Comparison of ENCODE assay signal across 14 cellular contexts in the genomic region with DNA sequence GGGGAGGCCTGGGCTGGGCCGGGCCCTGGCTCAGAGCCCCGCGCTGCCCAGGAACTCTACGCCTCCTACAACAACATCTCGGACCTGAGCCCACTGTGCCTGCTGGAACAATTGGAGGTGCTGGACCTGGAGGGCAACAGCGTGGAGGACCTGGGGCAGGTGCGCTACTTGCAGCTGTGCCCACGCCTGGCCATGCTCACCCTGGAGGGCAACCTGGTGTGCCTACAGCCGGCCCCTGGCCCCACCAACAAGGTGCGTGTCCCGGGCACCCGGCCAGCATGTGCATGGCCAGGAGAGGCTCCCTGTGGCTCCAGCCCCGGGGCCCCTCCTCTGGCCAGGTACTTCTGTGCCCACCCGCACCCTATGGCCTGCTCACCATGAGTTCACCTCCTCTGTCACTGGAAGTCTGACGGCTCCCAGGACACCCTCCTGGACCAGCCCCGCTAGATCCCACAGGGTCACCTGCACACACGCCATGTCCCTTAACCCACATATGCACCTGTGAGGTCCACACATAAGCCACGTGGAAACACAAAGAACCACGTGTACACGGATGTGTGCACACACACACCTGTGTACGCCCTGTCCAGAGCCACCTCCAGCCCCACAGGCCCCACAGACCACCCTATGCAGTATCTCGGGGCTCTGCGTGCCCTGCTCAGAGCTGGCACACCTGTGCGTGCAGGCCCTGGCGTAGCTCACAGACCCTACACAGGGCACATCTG. TPM values are rescaled to one million over a fixed set of nuclear protein-coding genes. Genes with fewer than 3 reads are reported as not detected.
DNase-seq lines count a peak whose midpoint lies in the region; ATAC-seq, FAIRE-seq and TF ChIP-seq lines count a peak whose summit lies in the region.
"Had no signal": no experiment of that assay in that cellular context is flagged by ENCODE, and none has a peak within 500 bp of the region (broad histone marks: within the 10 kb centered on the region; RNA-seq: fewer than 3 reads in every experiment).

No MANE protein-coding gene starts in this region.

- H4K20me1 ChIP-seq in H1 (replicated peaks in 1 of 2; ENCODE audit: control insufficient read depth in 1 of 2, insufficient read depth in 2 of 2, low read length in 2 of 2) = no peaks in the 10 kb centered on the region
- no peaks in the 10 kb centered on the region for H4K20me1 ChIP-seq in neural progenitor cell (ENCODE audit: low read depth)
- H4K20me1 ChIP-seq: BLaER1 had no signal

- WGBS in H1 (ENCODE audit: extremely low coverage in 1 of 2, insufficient coverage in 1 of 2, insufficient read length in 1 of 2, insufficient replicate concordance in 2 of 2, low coverage in 1 of 2, low lambda C conversion rate in 2 of 2, missing lambda C conversion rate in 1 of 2), 2 experiments = 93% methylated on average over 24 of the region's 25 CpGs; no CpG with 5 or more reads in 1 of the 2 experiments

- no peak overlapping the region for H2AK5ac ChIP-seq in H1 (ENCODE audit: low read depth, low read length)

- TF ChIP-seq POLR2A in H1 (IDR thresholded peaks at IDR 0.05; ENCODE audit: control extremely low read depth in 1 of 2, low read depth in 2 of 2, low read length in 2 of 2) = no peak

- no peaks in the 10 kb centered on the region for H3K4me1 Mint-ChIP-seq in activated naive CD8-positive, alpha-beta T cell treated with anti-CD3 and anti-CD28 coated beads, Interleukin-2, amount 10 ng/mL, durations not matched to agents 7 days and 5 days
- no peaks in the 10 kb centered on the region for H3K4me1 Mint-ChIP-seq in activated naive CD8-positive, alpha-beta T cell treated with anti-CD3 and anti-CD28 coated beads, Interleukin-2, amount 50 U/mL, for 24 hours
- peaks cover 13% of the 10 kb centered on the region for H3K4me1 Mint-ChIP-seq in neural progenitor cell
- H3K4me1 Mint-ChIP-seq: CD14-positive monocyte had no signal

- peak; percentile 26 for DNase-seq in activated naive CD8-positive, alpha-beta T cell treated with anti-CD3 and anti-CD28 coated beads, Interleukin-2, amount 10 ng/mL, durations not matched to agents 7 days and 5 days
- no peak for DNase-seq in activated naive CD8-positive, alpha-beta T cell treated with anti-CD3 and anti-CD28 coated beads, Interleukin-2, amount 50 U/mL, for 24 hours
- no peak for DNase-seq in H1 (ENCODE audit: low read depth in 1 of 2, low spot score in 2 of 2)
- no peak for DNase-seq in neural progenitor cell (ENCODE audit: low spot score)
- DNase-seq in 8988T = no peak
- DNase-seq in DMS 273 (lab: John Stamatoyannopoulos, UW; ENCODE audit: unreplicated experiment) = no peak
- DNase-seq: DMS79 treated with DMSO at 0.1 percent for 48 hours, GF-D8 had no signal

- peak overlapping the region; percentile 68 for H4K8ac ChIP-seq in H1 (ENCODE audit: extremely low read depth, insufficient read depth, low read length)

- H3K27me3 Mint-ChIP-seq in activated naive CD8-positive, alpha-beta T cell treated with anti-CD3 and anti-CD28 coated beads, Interleukin-2, amount 10 ng/mL, durations not matched to agents 7 days and 5 days = no peaks in the 10 kb centered on the region
- no peaks in the 10 kb centered on the region for H3K27me3 Mint-ChIP-seq in activated naive CD8-positive, alpha-beta T cell treated with anti-CD3 and anti-CD28 coated beads, Interleukin-2, amount 50 U/mL, for 24 hours
- peaks cover 5% of the 10 kb centered on the region for H3K27me3 Mint-ChIP-seq in neural progenitor cell (ENCODE audit: insufficient read depth, low read depth)
- H3K27me3 Mint-ChIP-seq: CD4-positive, alpha-beta memory T cell had no signal

- H2BK15ac ChIP-seq in H1 (ENCODE audit: low read length) = no peak overlapping the region

- H3F3A ChIP-seq in neural progenitor cell (ENCODE audit: low read depth) = no peaks in the 10 kb centered on the region

- ATAC-seq in activated naive CD8-positive, alpha-beta T cell treated with anti-CD3 and anti-CD28 coated beads, Interleukin-2, amount 10 ng/mL, durations not matched to agents 7 days and 5 days (ENCODE audit: low read depth) = no peak
- no peak for ATAC-seq in activated naive CD8-positive, alpha-beta T cell treated with anti-CD3 and anti-CD28 coated beads, Interleukin-2, amount 50 U/mL, for 24 hours
- ATAC-seq: K562 had no signal

- H3K4ac ChIP-seq in H1 (replicated peaks; ENCODE audit: insufficient read length, low read depth, low read length) = no peak overlapping the region

- H3K4me3 ChIP-seq in H1 (ENCODE audit: extremely low read depth in 1 of 4, insufficient read depth in 2 of 4, low read depth in 3 of 4, low read length in 4 of 4) (no peak overlapping the region), neural progenitor cell (no peak overlapping the region)
- H3K4me3 ChIP-seq: BLaER1, HAP-1, K562 had no signal

- no peak overlapping the region for H4K5ac ChIP-seq in H1 (ENCODE audit: insufficient read length, low read depth, low read length)

- no peak overlapping the region for H3K4me2 ChIP-seq in H1 (ENCODE audit: insufficient read depth in 1 of 2, low read depth in 2 of 2, low read length in 2 of 2)
- no peak overlapping the region for H3K4me2 ChIP-seq in neural progenitor cell
- H3K4me2 ChIP-seq: BLaER1 had no signal

- no peak overlapping the region for H2AFZ ChIP-seq in H1 (ENCODE audit: low read length)
- no peak overlapping the region for H2AFZ ChIP-seq in neural progenitor cell (replicated peaks)

- H3K4me1 ChIP-seq in H1 (replicated peaks in 1 of 4; ENCODE audit: control insufficient read depth in 3 of 4, insufficient read depth in 4 of 4, low read length in 3 of 4) (peaks cover 0 to 6% (median 0%) of the 10 kb centered on the region in 4 experiments; a peak in 2 of 7 replicates), neural progenitor cell (peaks cover 3% of the 10 kb centered on the region)

- POLR2A ChIA-PET in activated naive CD8-positive, alpha-beta T cell treated with anti-CD3 and anti-CD28 coated beads, Interleukin-2, amount 10 ng/mL, durations not matched to agents 7 days and 5 days (lab: Charles Lee) = no interaction called here
- POLR2A ChIA-PET in H1 (lab: Charles Lee; ENCODE audit: partially characterized antibody) = no interaction called here

- H3K14ac ChIP-seq in H1 (ENCODE audit: insufficient read length) = no peak overlapping the region

- H3K18ac ChIP-seq in H1 (ENCODE audit: extremely low read depth, low read length) = no peak overlapping the region

- H3K27me3 ChIP-seq in H1 (replicated peaks in 1 of 4; ENCODE audit: control insufficient read depth in 3 of 4, extremely low read depth in 1 of 4, insufficient read depth in 3 of 4, low read length in 3 of 4) (no peaks in the 10 kb centered on the region), neural progenitor cell (peaks cover 9% of the 10 kb centered on the region)

- no peak overlapping the region for H3K9ac ChIP-seq in H1 (replicated peaks in 1 of 4; ENCODE audit: extremely low read depth in 1 of 4, low read depth in 3 of 4, low read length in 3 of 4)
- H3K9ac ChIP-seq in neural progenitor cell = no peak overlapping the region
- H3K9ac ChIP-seq: BLaER1 had no signal

- H3K23ac ChIP-seq in H1 (ENCODE audit: insufficient read length) = no peak overlapping the region

- no peak overlapping the region for H3K4me3 Mint-ChIP-seq in activated naive CD8-positive, alpha-beta T cell treated with anti-CD3 and anti-CD28 coated beads, Interleukin-2, amount 10 ng/mL, durations not matched to agents 7 days and 5 days
- no peak overlapping the region for H3K4me3 Mint-ChIP-seq in activated naive CD8-positive, alpha-beta T cell treated with anti-CD3 and anti-CD28 coated beads, Interleukin-2, amount 50 U/mL, for 24 hours
- H3K4me3 Mint-ChIP-seq in neural progenitor cell = no peak overlapping the region
- H3K4me3 Mint-ChIP-seq: CD14-positive monocyte; CD4-positive, alpha-beta memory T cell had no signal

- H3K27ac ChIP-seq in H1 (ENCODE audit: low read depth, low read length) (no peak overlapping the region), neural progenitor cell (no peak overlapping the region)
- H3K27ac ChIP-seq: 22Rv1, BLaER1 had no signal

- H2BK5ac ChIP-seq in H1 (ENCODE audit: low read depth, low read length) = no peak overlapping the region

- no peak for TF ChIP-seq CTCF in H1 (IDR thresholded peaks at IDR 0.05; ENCODE audit: control extremely low read depth in 1 of 3, insufficient read depth in 1 of 3, low read depth in 1 of 3, low read length in 3 of 3)
- no peak for TF ChIP-seq CTCF in neural progenitor cell (IDR thresholded peaks at IDR 0.05)

- no peaks in the 10 kb centered on the region for H3K79me1 ChIP-seq in H1 (ENCODE audit: low read depth, low read length)

- H3K27ac Mint-ChIP-seq in activated naive CD8-positive, alpha-beta T cell treated with anti-CD3 and anti-CD28 coated beads, Interleukin-2, amount 10 ng/mL, durations not matched to agents 7 days and 5 days = no peak overlapping the region
- no peak overlapping the region for H3K27ac Mint-ChIP-seq in activated naive CD8-positive, alpha-beta T cell treated with anti-CD3 and anti-CD28 coated beads, Interleukin-2, amount 50 U/mL, for 24 hours
- H3K27ac Mint-ChIP-seq in neural progenitor cell = peak overlapping the region; percentile 42
- H3K27ac Mint-ChIP-seq: CD14-positive monocyte; CD4-positive, alpha-beta memory T cell had no signal

- no peaks in the 10 kb centered on the region for H3K36me3 Mint-ChIP-seq in activated naive CD8-positive, alpha-beta T cell treated with anti-CD3 and anti-CD28 coated beads, Interleukin-2, amount 10 ng/mL, durations not matched to agents 7 days and 5 days
- no peaks in the 10 kb centered on the region for H3K36me3 Mint-ChIP-seq in activated naive CD8-positive, alpha-beta T cell treated with anti-CD3 and anti-CD28 coated beads, Interleukin-2, amount 50 U/mL, for 24 hours (ENCODE audit: low read depth)
- H3K36me3 Mint-ChIP-seq in neural progenitor cell = no peaks in the 10 kb centered on the region
- H3K36me3 Mint-ChIP-seq: CD14-positive monocyte; CD4-positive, alpha-beta memory T cell had no signal

- FAIRE-seq in H1 (lab: Jason Lieb, UNC) = no peak
- FAIRE-seq: K562 had no signal

- H3K56ac ChIP-seq in H1 (replicated peaks; ENCODE audit: insufficient read length, low read depth, low read length) = no peak overlapping the region

- H3K79me2 ChIP-seq in H1 (ENCODE audit: control insufficient read depth in 1 of 2, insufficient read depth in 2 of 2, low read length in 2 of 2) (no peaks in the 10 kb centered on the region), neural progenitor cell (ENCODE audit: low read depth) (no peaks in the 10 kb centered on the region)

- no peaks in the 10 kb centered on the region for H3K9me3 Mint-ChIP-seq in activated naive CD8-positive, alpha-beta T cell treated with anti-CD3 and anti-CD28 coated beads, Interleukin-2, amount 10 ng/mL, durations not matched to agents 7 days and 5 days
- H3K9me3 Mint-ChIP-seq in activated naive CD8-positive, alpha-beta T cell treated with anti-CD3 and anti-CD28 coated beads, Interleukin-2, amount 50 U/mL, for 24 hours = no peaks in the 10 kb centered on the region
- no peaks in the 10 kb centered on the region for H3K9me3 Mint-ChIP-seq in neural progenitor cell
- H3K9me3 Mint-ChIP-seq: CD4-positive, alpha-beta memory T cell had no signal

- H4K91ac ChIP-seq in H1 (replicated peaks; ENCODE audit: insufficient read length, low read length) = no peak overlapping the region

- CTCF ChIA-PET in H1 (lab: Charles Lee; ENCODE audit: partially characterized antibody) = interaction anchor here (0.9 to 1.6 kb wide), 4 partner anchors 9 to 12 kb away, joined by 3 to 4 read pairs (median 4); no protein-coding TSS in a partner anchor

- H3K36me3 ChIP-seq in H1 (ENCODE audit: control insufficient read depth in 2 of 4, insufficient read depth in 4 of 4, low read length in 3 of 4) (no peaks in the 10 kb centered on the region), neural progenitor cell (no peaks in the 10 kb centered on the region)
- H3K36me3 ChIP-seq: BLaER1, HAP-1 had no signal

- TF ChIP-seq EP300 in H1 (IDR thresholded peaks at IDR 0.05; ENCODE audit: borderline replicate concordance in 1 of 2, low read depth in 2 of 2, low read length in 2 of 2) = no peak

- no peaks in the 10 kb centered on the region for H3K9me3 ChIP-seq in H1 (ENCODE audit: insufficient read depth in 2 of 2, low read depth in 1 of 2, low read length in 1 of 2)
- no peaks in the 10 kb centered on the region for H3K9me3 ChIP-seq in neural progenitor cell (ENCODE audit: low read depth)
- H3K9me3 ChIP-seq: BLaER1, HAP-1 had no signal

- H2BK20ac ChIP-seq in H1 (ENCODE audit: low read length) = no peak overlapping the region

- no peak overlapping the region for H2BK120ac ChIP-seq in H1 (replicated peaks; ENCODE audit: low read depth, low read length)

- H2BK12ac ChIP-seq in H1 (ENCODE audit: low read depth, low read length) = 0 out of 2 replicates have a peak overlapping the region, but pooled peaks have one; percentile 17

- peaks cover under 1% of the 10 kb centered on the region; the same call in 1 of the 2 replicates for H3K23me2 ChIP-seq in H1 (ENCODE audit: low read depth, low read length)

- TF ChIP-seq RAD21 in H1 (IDR thresholded peaks at IDR 0.05 in 1 of 2, conservative IDR thresholded peaks at IDR 0.05 in 1 of 2; ENCODE audit: low read depth in 2 of 2, low read length in 2 of 2) = no peak

RNA-seq across cellular contexts. Expression of a gene that starts 10.4 kb away (rescaled TPM):
- total RNA-seq in activated naive CD8-positive, alpha-beta T cell treated with anti-CD3 and anti-CD28 coated beads, Interleukin-2, amount 10 ng/mL, durations not matched to agents 7 days and 5 days = 1 to 10 TPM; 2.5 to 2.7 TPM
- total RNA-seq in H1 (2021; fragmentation: NEBNext Ultra II Directional; extraction: Animal tissue kit (Norgen Biotek cat#: 25700)) = 2.6 and 3.1 TPM in 2 replicates
- polyA plus RNA-seq in H1 (2011; rRNA removed) = 1.6 and 3.6 TPM in 2 replicates
- 1.8 TPM for polyA plus RNA-seq in H1 (2011; cell fraction: cytosol; rRNA removed)
- polyA plus RNA-seq in H1 (2011; cell fraction: nucleus; rRNA removed) = 18.4 TPM
- polyA plus RNA-seq in H1 (2012, experiment 1 of 2) = 1.6 to 3.8 TPM (median 2.2 TPM) in 4 replicates
- 1.0 TPM for polyA plus RNA-seq in H1 (2012, experiment 2 of 2)
- polyA plus RNA-seq in H1 (2013, experiment 1 of 2) = 1.7 TPM
- polyA plus RNA-seq in H1 (2013, experiment 2 of 2) = 1.7 TPM
- 0.29 and 0.38 TPM in 2 replicates for polyA minus RNA-seq in H1 (2011; rRNA and poly(A)+ RNA removed)
- 1.0 TPM for polyA minus RNA-seq in H1 (2011; cell fraction: cytosol; rRNA and poly(A)+ RNA removed)
- polyA minus RNA-seq in H1 (2011; cell fraction: nucleus; rRNA and poly(A)+ RNA removed) = 3.9 TPM
- 1.1 and 2.5 TPM in 2 replicates for total RNA-seq in neural progenitor cell (ENCODE audit: low replicate concordance)

RNA-seq across cellular contexts. Expression of a gene that starts 10.6 kb away (rescaled TPM):
- total RNA-seq in activated naive CD8-positive, alpha-beta T cell treated with anti-CD3 and anti-CD28 coated beads, Interleukin-2, amount 10 ng/mL, durations not matched to agents 7 days and 5 days = 10 to 100 TPM; 36.5 to 41.0 TPM
- total RNA-seq in H1 (2021; fragmentation: NEBNext Ultra II Directional; extraction: Animal tissue kit (Norgen Biotek cat#: 25700)) = 20.6 and 22.3 TPM in 2 replicates
- polyA plus RNA-seq in H1 (2011; rRNA removed) = 43.9 and 60.6 TPM in 2 replicates
- 52.5 TPM for polyA plus RNA-seq in H1 (2011; cell fraction: cytosol; rRNA removed)
- 130 TPM for polyA plus RNA-seq in H1 (2011; cell fraction: nucleus; rRNA removed)
- 13.9 to 27.0 TPM (median 25.1 TPM) in 4 replicates for polyA plus RNA-seq in H1 (2012, experiment 1 of 2)
- polyA plus RNA-seq in H1 (2012, experiment 2 of 2) = 16.0 TPM
- polyA plus RNA-seq in H1 (2013, experiment 1 of 2) = 16.2 TPM
- polyA plus RNA-seq in H1 (2013, experiment 2 of 2) = 15.3 TPM
- polyA minus RNA-seq in H1 (2011; rRNA and poly(A)+ RNA removed) = 4.3 and 7.4 TPM in 2 replicates
- 14.5 TPM for polyA minus RNA-seq in H1 (2011; cell fraction: cytosol; rRNA and poly(A)+ RNA removed)
- 19.7 TPM for polyA minus RNA-seq in H1 (2011; cell fraction: nucleus; rRNA and poly(A)+ RNA removed)
- total RNA-seq in neural progenitor cell (ENCODE audit: low replicate concordance) = 12.8 and 48.3 TPM in 2 replicates

RNA-seq across cellular contexts. Expression of a gene that starts 12.9 kb away (rescaled TPM):
- 1 to 10 TPM; 4.3 to 4.7 TPM for total RNA-seq in activated naive CD8-positive, alpha-beta T cell treated with anti-CD3 and anti-CD28 coated beads, Interleukin-2, amount 10 ng/mL, durations not matched to agents 7 days and 5 days
- total RNA-seq in H1 (2021; fragmentation: NEBNext Ultra II Directional; extraction: Animal tissue kit (Norgen Biotek cat#: 25700)) = 1.9 and 2.1 TPM in 2 replicates
- 0.94 and 1.6 TPM in 2 replicates for polyA plus RNA-seq in H1 (2011; rRNA removed)
- 1.9 TPM for polyA plus RNA-seq in H1 (2011; cell fraction: cytosol; rRNA removed)
- 8.4 TPM for polyA plus RNA-seq in H1 (2011; cell fraction: nucleus; rRNA removed)
- polyA plus RNA-seq in H1 (2012, experiment 1 of 2) = 1.2 to 1.8 TPM (median 1.6 TPM) in 4 replicates
- 0.70 TPM for polyA plus RNA-seq in H1 (2012, experiment 2 of 2)
- 0.71 TPM for polyA plus RNA-seq in H1 (2013, experiment 1 of 2)
- 0.75 TPM for polyA plus RNA-seq in H1 (2013, experiment 2 of 2)
- polyA minus RNA-seq in H1 (2011; rRNA and poly(A)+ RNA removed) = 0.68 and 0.88 TPM in 2 replicates
- polyA minus RNA-seq in H1 (2011; cell fraction: cytosol; rRNA and poly(A)+ RNA removed) = 0.88 TPM
- 2.4 TPM for polyA minus RNA-seq in H1 (2011; cell fraction: nucleus; rRNA and poly(A)+ RNA removed)
- total RNA-seq in neural progenitor cell (ENCODE audit: low replicate concordance) = 0.45 and 1.4 TPM in 2 replicates

RNA-seq across cellular contexts. Expression of a gene that starts 14.8 kb away (rescaled TPM):
- total RNA-seq in activated naive CD8-positive, alpha-beta T cell treated with anti-CD3 and anti-CD28 coated beads, Interleukin-2, amount 10 ng/mL, durations not matched to agents 7 days and 5 days = 10 to 100 TPM; 47.6 to 49.9 TPM
- total RNA-seq in H1 (2021; fragmentation: NEBNext Ultra II Directional; extraction: Animal tissue kit (Norgen Biotek cat#: 25700)) = 54.7 and 60.9 TPM in 2 replicates
- 44.3 and 63.4 TPM in 2 replicates for polyA plus RNA-seq in H1 (2011; rRNA removed)
- 47.4 TPM for polyA plus RNA-seq in H1 (2011; cell fraction: cytosol; rRNA removed)
- 117 TPM for polyA plus RNA-seq in H1 (2011; cell fraction: nucleus; rRNA removed)
- 63.6 to 78.2 TPM (median 69.2 TPM) in 4 replicates for polyA plus RNA-seq in H1 (2012, experiment 1 of 2)
- polyA plus RNA-seq in H1 (2012, experiment 2 of 2) = 56.3 TPM
- 25.7 TPM for polyA plus RNA-seq in H1 (2013, experiment 1 of 2)
- polyA plus RNA-seq in H1 (2013, experiment 2 of 2) = 26.0 TPM
- polyA minus RNA-seq in H1 (2011; rRNA and poly(A)+ RNA removed) = 28.2 and 33.1 TPM in 2 replicates
- 22.0 TPM for polyA minus RNA-seq in H1 (2011; cell fraction: cytosol; rRNA and poly(A)+ RNA removed)
- 21.5 TPM for polyA minus RNA-seq in H1 (2011; cell fraction: nucleus; rRNA and poly(A)+ RNA removed)
- total RNA-seq in neural progenitor cell (ENCODE audit: low replicate concordance) = 21.2 and 32.3 TPM in 2 replicates

RNA-seq across cellular contexts. Expression of a gene that starts 26.1 kb away (rescaled TPM):
- total RNA-seq in activated naive CD8-positive, alpha-beta T cell treated with anti-CD3 and anti-CD28 coated beads, Interleukin-2, amount 10 ng/mL, durations not matched to agents 7 days and 5 days = 10 to 100 TPM; 55.4 to 58.9 TPM
- total RNA-seq in H1 (2021; fragmentation: NEBNext Ultra II Directional; extraction: Animal tissue kit (Norgen Biotek cat#: 25700)) = 37.3 and 39.8 TPM in 2 replicates
- 13.4 and 21.8 TPM in 2 replicates for polyA plus RNA-seq in H1 (2011; rRNA removed)
- polyA plus RNA-seq in H1 (2011; cell fraction: cytosol; rRNA removed) = 17.3 TPM
- polyA plus RNA-seq in H1 (2011; cell fraction: nucleus; rRNA removed) = 39.7 TPM
- polyA plus RNA-seq in H1 (2012, experiment 1 of 2) = 17.5 to 25.1 TPM (median 24.0 TPM) in 4 replicates
- polyA plus RNA-seq in H1 (2012, experiment 2 of 2) = 14.8 TPM
- 18.2 TPM for polyA plus RNA-seq in H1 (2013, experiment 1 of 2)
- polyA plus RNA-seq in H1 (2013, experiment 2 of 2) = 17.0 TPM
- polyA minus RNA-seq in H1 (2011; rRNA and poly(A)+ RNA removed) = 11.6 and 15.0 TPM in 2 replicates
- polyA minus RNA-seq in H1 (2011; cell fraction: cytosol; rRNA and poly(A)+ RNA removed) = 19.2 TPM
- polyA minus RNA-seq in H1 (2011; cell fraction: nucleus; rRNA and poly(A)+ RNA removed) = 29.8 TPM
- 9.8 and 43.6 TPM in 2 replicates for total RNA-seq in neural progenitor cell (ENCODE audit: low replicate concordance)
